ENCODE assay signal across 8 cellular contexts in the genomic region with DNA sequence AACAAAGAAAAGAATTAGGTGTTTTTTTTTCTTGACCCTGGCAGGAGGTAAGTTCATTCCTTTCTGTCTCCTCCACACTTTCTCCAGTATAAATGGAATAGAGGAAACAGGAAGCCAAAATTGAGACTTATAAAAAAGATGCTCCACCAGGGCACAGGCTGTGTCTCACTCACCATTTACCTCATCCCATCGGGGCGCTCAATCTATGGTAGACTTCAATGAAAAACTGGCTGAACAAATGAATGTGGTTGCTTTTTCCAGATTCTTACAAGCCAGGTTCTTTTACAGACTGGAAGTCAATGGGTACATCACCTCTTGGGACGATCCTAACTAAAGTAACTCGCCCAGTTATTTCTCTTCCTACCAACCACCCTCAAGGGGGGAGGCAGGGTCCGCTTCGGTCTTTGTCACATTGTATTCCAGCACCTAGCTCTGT. TPM values are rescaled to one million over a fixed set of nuclear protein-coding genes. Genes with fewer than 3 reads are reported as not detected.
A peak's percentile ranks its signal among the peaks of the same experiment; 100 is the strongest.
DNase-seq lines count a peak whose midpoint lies in the region; ATAC-seq and TF ChIP-seq lines count a peak whose summit lies in the region.

No MANE protein-coding gene starts in this region.

- peak overlapping the region; percentile 57 for H3K27ac ChIP-seq in 22Rv1
- no peak overlapping the region for H3K27ac ChIP-seq in iPS DF 6.9 (ENCODE audit: low read length)

- peaks cover 16% of the 10 kb centered on the region for H3K36me3 Mint-ChIP-seq in activated T-helper 2 cell treated with anti-CD3 and anti-CD28 coated beads, Interferon-gamma antibody, Interleukin-2, Interleukin-4, amounts not matched to agents 10 μg/mL and 5 μg/mL and 100 μg/mL, durations not matched to agents 14 hours and 24 hours and 36 hours (ENCODE audit: low read depth)

- H3K9me3 Mint-ChIP-seq in activated T-helper 2 cell treated with anti-CD3 and anti-CD28 coated beads, Interferon-gamma antibody, Interleukin-2, Interleukin-4, amounts not matched to agents 10 μg/mL and 5 μg/mL and 100 μg/mL, durations not matched to agents 14 hours and 24 hours and 36 hours: no peaks in the 10 kb centered on the region

- no CpG with 5 or more reads among the region's 6 CpGs for WGBS in iPS DF 6.9 (ENCODE audit: insufficient coverage, insufficient read length)

- peak overlapping the region; percentile 68 for H3K27ac Mint-ChIP-seq in activated T-helper 2 cell treated with anti-CD3 and anti-CD28 coated beads, Interferon-gamma antibody, Interleukin-2, Interleukin-4, amounts not matched to agents 10 μg/mL and 5 μg/mL and 100 μg/mL, durations not matched to agents 14 hours and 24 hours and 36 hours

- peak; percentile 19 for ATAC-seq in GM18873 (IDR thresholded peaks at IDR 0.05; ENCODE audit: low FRiP score, unreplicated experiment)
- peak; percentile 16 for ATAC-seq in HG03196 (IDR thresholded peaks at IDR 0.05; ENCODE audit: unreplicated experiment)
- ATAC-seq in stimulated activated naive CD8-positive, alpha-beta T cell treated with anti-CD3 and anti-CD28 coated beads, Interleukin-15, Interleukin-2, amounts not matched to agents 100 U/mL and 50 U/mL, for 24 hours: peak; percentile 8

- intact Hi-C loops in activated T-helper 2 cell treated with anti-CD3 and anti-CD28 coated beads, Interferon-gamma antibody, Interleukin-2, Interleukin-4, amounts not matched to agents 10 μg/mL and 5 μg/mL and 100 μg/mL, durations not matched to agents 14 hours and 24 hours and 36 hours (cut with micrococcal nuclease): loop anchor here (1.0 to 2.0 kb wide), 4 partner anchors 22 to 452 kb away; a partner anchor contains a TSS

- H3K27me3 ChIP-seq in iPS DF 6.9 (ENCODE audit: control insufficient read depth, insufficient read depth, low read length): no peaks in the 10 kb centered on the region

- no peak for TF ChIP-seq CTCF in 22Rv1 (IDR thresholded peaks at IDR 0.05)

- DNase-seq in activated T-helper 2 cell treated with anti-CD3 and anti-CD28 coated beads, Interferon-gamma antibody, Interleukin-2, Interleukin-4, amounts not matched to agents 10 μg/mL and 5 μg/mL and 100 μg/mL, durations not matched to agents 14 hours and 24 hours and 36 hours (ENCODE audit: low spot score): no peak
- no peak for DNase-seq in iPS DF 6.9 (ENCODE audit: low read depth, low spot score)
- DNase-seq in stimulated activated naive CD8-positive, alpha-beta T cell treated with anti-CD3 and anti-CD28 coated beads, Interleukin-15, Interleukin-2, amounts not matched to agents 100 U/mL and 50 U/mL, for 24 hours: no peak
- DNase-seq in NCI-H2081 (lab: John Stamatoyannopoulos, UW): no peak
- DNase-seq in NK-92 (lab: John Stamatoyannopoulos, UW; ENCODE audit: unreplicated experiment): no peak

- no peaks in the 10 kb centered on the region for H3K9me3 ChIP-seq in iPS DF 6.9 (ENCODE audit: control insufficient read depth, insufficient read depth, low read length)

- H3K4me1 Mint-ChIP-seq in activated T-helper 2 cell treated with anti-CD3 and anti-CD28 coated beads, Interferon-gamma antibody, Interleukin-2, Interleukin-4, amounts not matched to agents 10 μg/mL and 5 μg/mL and 100 μg/mL, durations not matched to agents 14 hours and 24 hours and 36 hours (ENCODE audit: low read depth): peaks cover 27% of the 10 kb centered on the region

- H3K4me1 ChIP-seq in iPS DF 6.9 (ENCODE audit: control insufficient read depth, insufficient read depth, low read length): no peaks in the 10 kb centered on the region

- H3K36me3 ChIP-seq in iPS DF 6.9 (ENCODE audit: control insufficient read depth, insufficient read depth, low read length): no peaks in the 10 kb centered on the region

- no peaks in the 10 kb centered on the region for H3K27me3 Mint-ChIP-seq in activated T-helper 2 cell treated with anti-CD3 and anti-CD28 coated beads, Interferon-gamma antibody, Interleukin-2, Interleukin-4, amounts not matched to agents 10 μg/mL and 5 μg/mL and 100 μg/mL, durations not matched to agents 14 hours and 24 hours and 36 hours (ENCODE audit: low read depth)

- H3K4me3 Mint-ChIP-seq in activated T-helper 2 cell treated with anti-CD3 and anti-CD28 coated beads, Interferon-gamma antibody, Interleukin-2, Interleukin-4, amounts not matched to agents 10 μg/mL and 5 μg/mL and 100 μg/mL, durations not matched to agents 14 hours and 24 hours and 36 hours (ENCODE audit: low read depth): peak overlapping the region; percentile 84

- peak overlapping the region; percentile 52; the same call in 1 of the 2 replicates for H3K4me3 ChIP-seq in iPS DF 6.9 (ENCODE audit: low read length)

RNA-seq across cellular contexts. Expression of a gene that starts 0.7 kb away (rescaled TPM):
- total RNA-seq in activated T-helper 2 cell treated with anti-CD3 and anti-CD28 coated beads, Interferon-gamma antibody, Interleukin-2, Interleukin-4, amounts not matched to agents 10 μg/mL and 5 μg/mL and 100 μg/mL, durations not matched to agents 14 hours and 24 hours and 36 hours: 17.8 and 19.0 TPM in 2 replicates

RNA-seq across cellular contexts. Expression of a gene that starts 22.3 kb away (rescaled TPM):
- 1.6 and 2.5 TPM in 2 replicates for total RNA-seq in activated T-helper 2 cell treated with anti-CD3 and anti-CD28 coated beads, Interferon-gamma antibody, Interleukin-2, Interleukin-4, amounts not matched to agents 10 μg/mL and 5 μg/mL and 100 μg/mL, durations not matched to agents 14 hours and 24 hours and 36 hours
